ENCODE assay signal across 8 cellular contexts in genomic region chr1:9942399-9942938, GRCh38. TPM values are rescaled to one million over a fixed set of nuclear protein-coding genes. Genes with fewer than 3 reads are reported as not detected.
A peak's percentile ranks its signal among the peaks of the same experiment; 100 is the strongest.
DNase-seq lines count a peak whose midpoint lies in the region; ATAC-seq, FAIRE-seq and TF ChIP-seq lines count a peak whose summit lies in the region.

No MANE protein-coding gene starts in this region.

- peak; percentile 74 for TF ChIP-seq CTCF in osteocyte (IDR thresholded peaks at IDR 0.05)

- H3K4me1 Mint-ChIP-seq in activated naive CD8-positive, alpha-beta T cell (ENCODE audit: low read depth) = peaks cover 22% of the 10 kb centered on the region
- H3K4me1 Mint-ChIP-seq in osteocyte (ENCODE audit: unreplicated experiment) = peaks cover 16% of the 10 kb centered on the region

- peaks cover 2% of the 10 kb centered on the region for H3K36me3 Mint-ChIP-seq in activated naive CD8-positive, alpha-beta T cell
- peaks cover 9% of the 10 kb centered on the region for H3K36me3 Mint-ChIP-seq in osteocyte (ENCODE audit: unreplicated experiment)

- no peaks in the 10 kb centered on the region for H3K9me3 Mint-ChIP-seq in activated naive CD8-positive, alpha-beta T cell (ENCODE audit: low read depth)
- no peaks in the 10 kb centered on the region for H3K9me3 Mint-ChIP-seq in osteocyte (ENCODE audit: unreplicated experiment)

- ATAC-seq in HG03175 (IDR thresholded peaks at IDR 0.05; ENCODE audit: unreplicated experiment) = peak; percentile 34
- ATAC-seq in Right ventricle myocardium superior (ENCODE audit: poor library complexity) = peak; percentile 44
- no peak for ATAC-seq in HG03520 (IDR thresholded peaks at IDR 0.05; ENCODE audit: unreplicated experiment)

- peak overlapping the region; percentile 99 for H3K4me3 Mint-ChIP-seq in activated naive CD8-positive, alpha-beta T cell
- H3K4me3 Mint-ChIP-seq in osteocyte (ENCODE audit: unreplicated experiment) = peak overlapping the region; percentile 96

- FAIRE-seq in A204.1 (lab: Jason Lieb, UNC) = peak; percentile 80

- intact Hi-C loops in Right ventricle myocardium superior (cut with DNase I) = no loop called here

- H3K27me3 Mint-ChIP-seq in activated naive CD8-positive, alpha-beta T cell = no peaks in the 10 kb centered on the region
- H3K27me3 Mint-ChIP-seq in osteocyte (ENCODE audit: unreplicated experiment) = no peaks in the 10 kb centered on the region

- DNase-seq in GM03348 (ENCODE audit: low spot score) (peak; percentile 75), NCI-H748 treated with DMSO at 0.1 percent for 48 hours (lab: John Stamatoyannopoulos, UW) (peak; percentile 17), Right ventricle myocardium superior (no peak), osteocyte (ENCODE audit: extremely low spot score, unreplicated experiment) (no peak)

- peak overlapping the region; percentile 98 for H3K27ac Mint-ChIP-seq in activated naive CD8-positive, alpha-beta T cell
- peak overlapping the region; percentile 98 for H3K27ac Mint-ChIP-seq in osteocyte (ENCODE audit: unreplicated experiment)

RNA-seq across cellular contexts. Expression of gene LZIC, which starts 0.7 kb away (rescaled TPM):
- 33.2 TPM for total RNA-seq in Right ventricle myocardium superior
- total RNA-seq in osteocyte = 28.6 and 32.3 TPM in 2 replicates

RNA-seq across cellular contexts. Expression of gene NMNAT1, which starts 0.8 kb away (rescaled TPM):
- total RNA-seq in Right ventricle myocardium superior (22.9 TPM), osteocyte (14.5 TPM in 2 replicates)

RNA-seq across cellular contexts. Expression of gene CTNNBIP1, which starts 32.4 kb away (rescaled TPM):
- total RNA-seq in Right ventricle myocardium superior = 58.1 TPM
- 27.6 and 30.4 TPM in 2 replicates for total RNA-seq in osteocyte

RNA-seq across cellular contexts. Expression of gene RBP7, which starts 54.6 kb away (rescaled TPM):
- total RNA-seq in Right ventricle myocardium superior = 30.2 TPM
- total RNA-seq in osteocyte = not detected in 2 replicates

Comparison
In these comparisons a context has a peak if more than half of its experiments do, and no peak if none do; other contexts are left out.
1. DNase-seq: peak in GM03348 (single experiment) and NCI-H748 treated with DMSO at 0.1 percent for 48 hours (single experiment); none in Right ventricle myocardium superior (single experiment) and osteocyte (single experiment).